ENCODE assay signal across 9 cellular contexts in the genomic region with DNA sequence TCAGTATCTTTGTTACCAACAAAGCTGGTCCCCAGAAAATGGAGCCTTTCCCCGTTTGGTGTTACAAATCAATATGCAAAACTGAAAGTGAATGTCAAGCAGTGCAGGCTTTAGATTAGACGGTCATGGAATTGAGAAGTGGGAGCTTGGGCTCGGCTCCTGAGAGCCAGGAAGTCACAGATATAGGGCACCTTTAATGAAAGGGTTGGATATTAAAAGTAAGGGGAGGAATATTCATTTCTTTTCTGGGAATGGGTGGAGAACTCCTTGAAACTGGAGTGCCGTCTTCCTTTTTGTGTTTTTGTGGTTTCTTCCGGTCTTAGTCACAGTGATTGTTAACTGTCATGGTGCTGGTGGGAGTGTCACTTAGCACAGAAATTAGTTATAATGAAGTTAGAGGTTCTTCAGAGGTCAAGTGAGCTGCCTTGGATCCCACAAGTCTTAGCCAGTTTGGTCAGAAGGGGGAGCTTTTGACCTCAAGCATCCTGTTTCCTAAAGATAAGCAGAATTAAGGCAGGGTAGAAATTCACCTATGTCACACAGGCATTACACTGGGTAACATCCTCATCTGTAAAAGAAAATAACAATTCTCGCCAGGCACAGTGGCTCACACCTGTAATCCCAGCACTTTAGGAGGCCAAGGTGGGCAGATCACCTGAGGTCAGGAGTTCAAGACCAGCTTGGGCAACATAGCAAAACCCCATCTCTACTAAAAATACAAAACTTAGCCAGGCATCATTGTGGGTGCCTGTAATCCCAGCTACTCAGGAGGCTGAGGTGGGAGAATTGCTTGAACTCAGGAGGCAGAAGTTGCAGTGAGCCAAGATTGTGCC. TPM values are rescaled to one million over a fixed set of nuclear protein-coding genes. Genes with fewer than 3 reads are reported as not detected.
DNase-seq lines count a peak whose midpoint lies in the region; ATAC-seq, FAIRE-seq and TF ChIP-seq lines count a peak whose summit lies in the region.
"Had no signal": no experiment of that assay in that cellular context is flagged by ENCODE, and none has a peak within 500 bp of the region (broad histone marks: within the 10 kb centered on the region; RNA-seq: fewer than 3 reads in every experiment).

No MANE protein-coding gene starts in this region.

- peak; percentile 35 for DNase-seq in AG08395 (ENCODE audit: low spot score)
- DNase-seq in WERI-Rb-1, result no peak
- no peak for DNase-seq in H1 (ENCODE audit: low read depth in 1 of 2, low spot score in 2 of 2)
- DNase-seq in NCI-H524 (lab: John Stamatoyannopoulos, UW), result no peak
- no peak for DNase-seq in retina

- H3K56ac ChIP-seq in H1 (replicated peaks; ENCODE audit: insufficient read length, low read depth, low read length), result no peak overlapping the region

- 0 out of 2 replicates have a peak overlapping the region, but pooled peaks have one; percentile 61 for H2BK5ac ChIP-seq in H1 (ENCODE audit: low read depth, low read length)

- TF ChIP-seq CTCF in WERI-Rb-1 (IDR thresholded peaks at IDR 0.05; ENCODE audit: low read depth, low read length) (peak; percentile 35; the same call in 1 of the 2 replicates), H1 (IDR thresholded peaks at IDR 0.05; ENCODE audit: control extremely low read depth in 1 of 3, insufficient read depth in 1 of 3, low read depth in 1 of 3, low read length in 3 of 3) (peak in 2 of 3 experiments; percentile 24 to 28; a peak in 1 of 4 replicates), neutrophil (IDR thresholded peaks at IDR 0.05) (no peak)

- no peak overlapping the region for H2BK15ac ChIP-seq in H1 (ENCODE audit: low read length)

- no peak overlapping the region for H2AFZ ChIP-seq in H1 (ENCODE audit: low read length)

- POLR2A ChIA-PET in H1 (lab: Charles Lee; ENCODE audit: partially characterized antibody), result interaction anchor here (0.9 to 9.2 kb wide), 7 partner anchors 9 to 151 kb away, joined by 4 to 233 read pairs (median 5); a partner anchor contains a TSS

- H3K27me3 ChIP-seq in WERI-Rb-1 (ENCODE audit: insufficient read depth, low read depth, severe bottlenecking) (no peaks in the 10 kb centered on the region), H1 (replicated peaks in 1 of 4; ENCODE audit: control insufficient read depth in 3 of 4, extremely low read depth in 1 of 4, insufficient read depth in 3 of 4, low read length in 3 of 4) (no peaks in the 10 kb centered on the region), neutrophil (no peaks in the 10 kb centered on the region)

- H3K4ac ChIP-seq in H1 (replicated peaks; ENCODE audit: insufficient read length, low read depth, low read length), result no peak overlapping the region

- H4K5ac ChIP-seq in H1 (ENCODE audit: insufficient read length, low read depth, low read length), result no peak overlapping the region

- TF ChIP-seq EP300 in H1 (IDR thresholded peaks at IDR 0.05; ENCODE audit: borderline replicate concordance in 1 of 2, low read depth in 2 of 2, low read length in 2 of 2), result no peak

- no peak overlapping the region for H2BK12ac ChIP-seq in H1 (ENCODE audit: low read depth, low read length)

- H3K27ac ChIP-seq in WERI-Rb-1 (no peak overlapping the region), H1 (ENCODE audit: low read depth, low read length) (no peak overlapping the region), neutrophil (peak overlapping the region; percentile 44)

- no peak for TF ChIP-seq POLR2A in H1 (IDR thresholded peaks at IDR 0.05; ENCODE audit: control extremely low read depth in 1 of 2, low read depth in 2 of 2, low read length in 2 of 2)

- peaks cover 4% of the 10 kb centered on the region for H3K9me3 ChIP-seq in WERI-Rb-1 (ENCODE audit: severe bottlenecking)
- H3K9me3 ChIP-seq in H1 (ENCODE audit: insufficient read depth in 2 of 2, low read depth in 1 of 2, low read length in 1 of 2), result no peaks in the 10 kb centered on the region
- no peaks in the 10 kb centered on the region for H3K9me3 ChIP-seq in neutrophil

- H3K79me2 ChIP-seq in H1 (ENCODE audit: control insufficient read depth in 1 of 2, insufficient read depth in 2 of 2, low read length in 2 of 2), result no peaks in the 10 kb centered on the region

- no peak overlapping the region for H2AK5ac ChIP-seq in H1 (ENCODE audit: low read depth, low read length)

- H4K8ac ChIP-seq in H1 (ENCODE audit: extremely low read depth, insufficient read depth, low read length), result no peak overlapping the region

- no peak overlapping the region for H3K9ac ChIP-seq in H1 (replicated peaks in 1 of 4; ENCODE audit: extremely low read depth in 1 of 4, low read depth in 3 of 4, low read length in 3 of 4)

- no peaks in the 10 kb centered on the region for H3K23me2 ChIP-seq in H1 (ENCODE audit: low read depth, low read length)

- no peak overlapping the region for H3K18ac ChIP-seq in H1 (ENCODE audit: extremely low read depth, low read length)

- H3K23ac ChIP-seq in H1 (ENCODE audit: insufficient read length), result no peak overlapping the region

- no peaks in the 10 kb centered on the region for H3K36me3 ChIP-seq in WERI-Rb-1
- no peaks in the 10 kb centered on the region for H3K36me3 ChIP-seq in H1 (ENCODE audit: control insufficient read depth in 2 of 4, insufficient read depth in 4 of 4, low read length in 3 of 4)
- H3K36me3 ChIP-seq in neutrophil, result no peaks in the 10 kb centered on the region

- CTCF ChIA-PET in H1 (lab: Charles Lee; ENCODE audit: partially characterized antibody), result interaction anchor here (0.6 to 7.1 kb wide), 10 partner anchors 11 to 1540 kb away, joined by 3 to 59 read pairs (median 5); no protein-coding TSS in a partner anchor

- H3K79me1 ChIP-seq in H1 (ENCODE audit: low read depth, low read length), result no peaks in the 10 kb centered on the region

- no peak overlapping the region for H4K91ac ChIP-seq in H1 (replicated peaks; ENCODE audit: insufficient read length, low read length)

- no peak overlapping the region for H3K14ac ChIP-seq in H1 (ENCODE audit: insufficient read length)

- no peak overlapping the region for H2BK20ac ChIP-seq in H1 (ENCODE audit: low read length)

- ATAC-seq in GM19023 (IDR thresholded peaks at IDR 0.05; ENCODE audit: unreplicated experiment) (peak; percentile 59), HG03571 (IDR thresholded peaks at IDR 0.05; ENCODE audit: unreplicated experiment) (peak; percentile 63)

- no peak overlapping the region for H3K4me3 ChIP-seq in WERI-Rb-1 (ENCODE audit: low read depth, low read length)
- H3K4me3 ChIP-seq in H1 (ENCODE audit: extremely low read depth in 1 of 4, insufficient read depth in 2 of 4, low read depth in 3 of 4, low read length in 4 of 4), result no peak overlapping the region
- no peak overlapping the region for H3K4me3 ChIP-seq in neutrophil (ENCODE audit: low read depth in 1 of 2, low read length in 1 of 2)

- no peaks in the 10 kb centered on the region for H4K20me1 ChIP-seq in H1 (replicated peaks in 1 of 2; ENCODE audit: control insufficient read depth in 1 of 2, insufficient read depth in 2 of 2, low read length in 2 of 2)

- H3K4me1 ChIP-seq in H1 (replicated peaks in 1 of 4; ENCODE audit: control insufficient read depth in 3 of 4, insufficient read depth in 4 of 4, low read length in 3 of 4), result peaks cover 2 to 22% (median 11%) of the 10 kb centered on the region in 4 experiments; a peak in 6 of 7 replicates
- peaks cover 5 to 7% of the 10 kb centered on the region in 2 experiments for H3K4me1 ChIP-seq in neutrophil (ENCODE audit: control insufficient read depth in 1 of 2, insufficient read depth in 1 of 2, low read depth in 1 of 2, low read length in 1 of 2)

- peak overlapping the region in 1 of 2 experiments; percentile 8; a peak in 1 of 4 replicates for H3K4me2 ChIP-seq in H1 (ENCODE audit: insufficient read depth in 1 of 2, low read depth in 2 of 2, low read length in 2 of 2)

- H2BK120ac ChIP-seq in H1 (replicated peaks; ENCODE audit: low read depth, low read length), result no peak overlapping the region

- WGBS in H1 (ENCODE audit: extremely low coverage in 1 of 2, insufficient coverage in 1 of 2, insufficient read length in 1 of 2, insufficient replicate concordance in 2 of 2, low coverage in 1 of 2, low lambda C conversion rate in 2 of 2, missing lambda C conversion rate in 1 of 2), 2 experiments, result 69% methylated on average over 6 of the region's 6 CpGs; no CpG with 5 or more reads in 1 of the 2 experiments

- 0 out of 4 replicates have a peak, but pooled peaks of 1 of the 2 experiments have one; percentile 23 for TF ChIP-seq RAD21 in H1 (IDR thresholded peaks at IDR 0.05 in 1 of 2, conservative IDR thresholded peaks at IDR 0.05 in 1 of 2; ENCODE audit: low read depth in 2 of 2, low read length in 2 of 2)

- FAIRE-seq in H1 (lab: Jason Lieb, UNC), result no peak

RNA-seq across cellular contexts. Expression of a gene that starts 9.6 kb away (rescaled TPM):
- total RNA-seq in H1 (2021; fragmentation: NEBNext Ultra II Directional; extraction: Animal tissue kit (Norgen Biotek cat#: 25700)), result 528 and 539 TPM in 2 replicates
- polyA plus RNA-seq in H1 (2011; rRNA removed), result 89.3 and 175 TPM in 2 replicates
- polyA plus RNA-seq in H1 (2011; cell fraction: cytosol; rRNA removed), result 105 TPM
- polyA plus RNA-seq in H1 (2011; cell fraction: nucleus; rRNA removed), result 101 TPM
- polyA plus RNA-seq in H1 (2012, experiment 1 of 2), result 476 to 568 TPM (median 517 TPM) in 4 replicates
- 186 TPM for polyA plus RNA-seq in H1 (2012, experiment 2 of 2)
- polyA plus RNA-seq in H1 (2013, experiment 1 of 2), result 266 TPM
- 257 TPM for polyA plus RNA-seq in H1 (2013, experiment 2 of 2)
- 91.0 and 95.7 TPM in 2 replicates for polyA minus RNA-seq in H1 (2011; rRNA and poly(A)+ RNA removed)
- 120 TPM for polyA minus RNA-seq in H1 (2011; cell fraction: cytosol; rRNA and poly(A)+ RNA removed)
- polyA minus RNA-seq in H1 (2011; cell fraction: nucleus; rRNA and poly(A)+ RNA removed), result 121 TPM

RNA-seq across cellular contexts. Expression of a gene that starts 33.0 kb away (rescaled TPM):
- total RNA-seq in H1 (2021; fragmentation: NEBNext Ultra II Directional; extraction: Animal tissue kit (Norgen Biotek cat#: 25700)), result not detected in 2 replicates
- polyA plus RNA-seq in H1 (2011; rRNA removed), result not detected in 2 replicates
- not detected for polyA plus RNA-seq in H1 (2011; cell fraction: cytosol; rRNA removed)
- polyA plus RNA-seq in H1 (2011; cell fraction: nucleus; rRNA removed), result not detected
- not detected in 4 replicates for polyA plus RNA-seq in H1 (2012, experiment 1 of 2)
- not detected for polyA plus RNA-seq in H1 (2012, experiment 2 of 2)
- not detected for polyA plus RNA-seq in H1 (2013, experiment 1 of 2)
- not detected for polyA plus RNA-seq in H1 (2013, experiment 2 of 2)
- polyA minus RNA-seq in H1 (2011; rRNA and poly(A)+ RNA removed), result not detected in 2 replicates
- polyA minus RNA-seq in H1 (2011; cell fraction: cytosol; rRNA and poly(A)+ RNA removed), result not detected
- polyA minus RNA-seq in H1 (2011; cell fraction: nucleus; rRNA and poly(A)+ RNA removed), result not detected
- total RNA-seq: pulmonary artery endothelial cell had no signal

RNA-seq across cellular contexts. Expression of a gene that starts 54.7 kb away (rescaled TPM):
- 0.36 and 0.50 TPM in 2 replicates for total RNA-seq in H1 (2021; fragmentation: NEBNext Ultra II Directional; extraction: Animal tissue kit (Norgen Biotek cat#: 25700))
- polyA plus RNA-seq in H1 (2011; rRNA removed), result 0.95 and 0.96 TPM in 2 replicates
- polyA plus RNA-seq in H1 (2011; cell fraction: cytosol; rRNA removed), result 0.76 TPM
- polyA plus RNA-seq in H1 (2011; cell fraction: nucleus; rRNA removed), result 0.87 TPM
- 0.44 to 0.88 TPM (median 0.81 TPM) in 4 replicates for polyA plus RNA-seq in H1 (2012, experiment 1 of 2)
- polyA plus RNA-seq in H1 (2012, experiment 2 of 2), result 0.88 TPM
- polyA plus RNA-seq in H1 (2013, experiment 1 of 2), result 0.55 TPM
- polyA plus RNA-seq in H1 (2013, experiment 2 of 2), result 0.46 TPM
- polyA minus RNA-seq in H1 (2011; rRNA and poly(A)+ RNA removed), result 0.19 and 1.00 TPM in 2 replicates
- polyA minus RNA-seq in H1 (2011; cell fraction: cytosol; rRNA and poly(A)+ RNA removed), result 22.5 TPM
- polyA minus RNA-seq in H1 (2011; cell fraction: nucleus; rRNA and poly(A)+ RNA removed), result 11.9 TPM

RNA-seq across cellular contexts. Expression of a gene that starts 55.3 kb away (rescaled TPM):
- total RNA-seq in H1 (2021; fragmentation: NEBNext Ultra II Directional; extraction: Animal tissue kit (Norgen Biotek cat#: 25700)), result 3.6 and 3.8 TPM in 2 replicates
- 2.3 and 3.4 TPM in 2 replicates for polyA plus RNA-seq in H1 (2011; rRNA removed)
- polyA plus RNA-seq in H1 (2011; cell fraction: cytosol; rRNA removed), result 2.9 TPM
- polyA plus RNA-seq in H1 (2011; cell fraction: nucleus; rRNA removed), result 10.6 TPM
- 2.4 to 3.6 TPM (median 2.8 TPM) in 4 replicates for polyA plus RNA-seq in H1 (2012, experiment 1 of 2)
- polyA plus RNA-seq in H1 (2012, experiment 2 of 2), result 1.9 TPM
- 1.8 TPM for polyA plus RNA-seq in H1 (2013, experiment 1 of 2)
- polyA plus RNA-seq in H1 (2013, experiment 2 of 2), result 1.5 TPM
- 0.80 and 1.3 TPM in 2 replicates for polyA minus RNA-seq in H1 (2011; rRNA and poly(A)+ RNA removed)
- polyA minus RNA-seq in H1 (2011; cell fraction: cytosol; rRNA and poly(A)+ RNA removed), result 0.66 TPM
- 2.6 TPM for polyA minus RNA-seq in H1 (2011; cell fraction: nucleus; rRNA and poly(A)+ RNA removed)
